ENCODE assay signal across 8 cellular contexts in genomic region chr9:5832093-5832542, GRCh38. TPM values are rescaled to one million over a fixed set of nuclear protein-coding genes. Genes with fewer than 3 reads are reported as not detected.
DNase-seq lines count a peak whose midpoint lies in the region; ATAC-seq and TF ChIP-seq lines count a peak whose summit lies in the region.

No MANE protein-coding gene starts in this region.

- H3K9me3 ChIP-seq in cardiac muscle cell (ENCODE audit: low read depth): no peaks in the 10 kb centered on the region

- no peaks in the 10 kb centered on the region for H3K9me3 Mint-ChIP-seq in activated naive CD8-positive, alpha-beta T cell treated with anti-CD3 and anti-CD28 coated beads, Interleukin-2, amount 10 ng/mL, durations not matched to agents 7 days and 5 days
- no peaks in the 10 kb centered on the region for H3K9me3 Mint-ChIP-seq in stimulated activated memory B cell treated with anti-CD40 and anti-IgM and Interleukin-4, amounts not matched to agents 10 μg/mL and 1 μg/mL and 100 μg/mL, for 72 hours

- DNase-seq in cardiac muscle cell (ENCODE audit: low read depth in 1 of 2, low spot score in 1 of 2) (peak; percentile 8 to 49), cardiac septum (ENCODE audit: low spot score) (no peak), Kasumi-1 (lab: John Stamatoyannopoulos, UW) (peak; percentile 19 to 23), epidermal melanocyte (ENCODE audit: insufficient read length, low spot score) (no peak), GM20000 (ENCODE audit: low spot score) (no peak)
- DNase-seq in activated naive CD8-positive, alpha-beta T cell treated with anti-CD3 and anti-CD28 coated beads, Interleukin-2, amount 10 ng/mL, durations not matched to agents 7 days and 5 days: no peak

- ATAC-seq in activated naive CD8-positive, alpha-beta T cell treated with anti-CD3 and anti-CD28 coated beads, Interleukin-2, amount 10 ng/mL, durations not matched to agents 7 days and 5 days (ENCODE audit: low read depth): peak; percentile 16
- peak; percentile 69 for ATAC-seq in stimulated activated memory B cell treated with anti-CD40 and anti-IgM and Interleukin-4, amounts not matched to agents 10 μg/mL and 1 μg/mL and 100 μg/mL, for 72 hours

- H3K36me3 ChIP-seq in cardiac muscle cell: no peaks in the 10 kb centered on the region

- peaks cover 19% of the 10 kb centered on the region for H3K36me3 Mint-ChIP-seq in activated naive CD8-positive, alpha-beta T cell treated with anti-CD3 and anti-CD28 coated beads, Interleukin-2, amount 10 ng/mL, durations not matched to agents 7 days and 5 days
- no peaks in the 10 kb centered on the region for H3K36me3 Mint-ChIP-seq in stimulated activated memory B cell treated with anti-CD40 and anti-IgM and Interleukin-4, amounts not matched to agents 10 μg/mL and 1 μg/mL and 100 μg/mL, for 72 hours

- H3K4me3 Mint-ChIP-seq in activated naive CD8-positive, alpha-beta T cell treated with anti-CD3 and anti-CD28 coated beads, Interleukin-2, amount 10 ng/mL, durations not matched to agents 7 days and 5 days: peak overlapping the region; percentile 92
- H3K4me3 Mint-ChIP-seq in stimulated activated memory B cell treated with anti-CD40 and anti-IgM and Interleukin-4, amounts not matched to agents 10 μg/mL and 1 μg/mL and 100 μg/mL, for 72 hours: peak overlapping the region; percentile 94

- intact Hi-C loops in cardiac septum (cut with DNase I): loop anchor here (5.0 to 10.0 kb wide), 2 partner anchors 173 to 205 kb away; partner anchors contain the start of gene RIC1

- peaks cover 40% of the 10 kb centered on the region for H3K4me1 Mint-ChIP-seq in activated naive CD8-positive, alpha-beta T cell treated with anti-CD3 and anti-CD28 coated beads, Interleukin-2, amount 10 ng/mL, durations not matched to agents 7 days and 5 days
- H3K4me1 Mint-ChIP-seq in stimulated activated memory B cell treated with anti-CD40 and anti-IgM and Interleukin-4, amounts not matched to agents 10 μg/mL and 1 μg/mL and 100 μg/mL, for 72 hours: peaks cover 42% of the 10 kb centered on the region

- no peak overlapping the region for H3K27ac ChIP-seq in cardiac muscle cell

- H3K27me3 ChIP-seq in cardiac muscle cell: no peaks in the 10 kb centered on the region

- TF ChIP-seq CTCF in cardiac muscle cell (IDR thresholded peaks at IDR 0.05; ENCODE audit: low read depth, low read length) (no peak), GM20000 (IDR thresholded peaks at IDR 0.05; ENCODE audit: extremely low read depth, missing control alignments) (no peak)

- H3K4me1 ChIP-seq in cardiac muscle cell (ENCODE audit: low read depth): peaks cover 5% of the 10 kb centered on the region

- peak overlapping the region; percentile 69 for H3K4me3 ChIP-seq in cardiac muscle cell
- peak overlapping the region; percentile 65 for H3K4me3 ChIP-seq in iPS-11a (ENCODE audit: low read depth, low read length)

- no peaks in the 10 kb centered on the region for H3K27me3 Mint-ChIP-seq in activated naive CD8-positive, alpha-beta T cell treated with anti-CD3 and anti-CD28 coated beads, Interleukin-2, amount 10 ng/mL, durations not matched to agents 7 days and 5 days
- no peaks in the 10 kb centered on the region for H3K27me3 Mint-ChIP-seq in stimulated activated memory B cell treated with anti-CD40 and anti-IgM and Interleukin-4, amounts not matched to agents 10 μg/mL and 1 μg/mL and 100 μg/mL, for 72 hours

- peak overlapping the region; percentile 76 for H3K27ac Mint-ChIP-seq in activated naive CD8-positive, alpha-beta T cell treated with anti-CD3 and anti-CD28 coated beads, Interleukin-2, amount 10 ng/mL, durations not matched to agents 7 days and 5 days
- H3K27ac Mint-ChIP-seq in stimulated activated memory B cell treated with anti-CD40 and anti-IgM and Interleukin-4, amounts not matched to agents 10 μg/mL and 1 μg/mL and 100 μg/mL, for 72 hours: peak overlapping the region; percentile 89

- POLR2A ChIA-PET in activated naive CD8-positive, alpha-beta T cell treated with anti-CD3 and anti-CD28 coated beads, Interleukin-2, amount 10 ng/mL, durations not matched to agents 7 days and 5 days (lab: Charles Lee): interaction anchor here (0.5 to 4.5 kb wide), 12 partner anchors 12 to 851 kb away, joined by 3 to 72 read pairs (median 4); partner anchors contain the start of genes RANBP6, RIC1 and UHRF2

RNA-seq across cellular contexts. Expression of gene ERMP1, which starts 0.8 kb away (rescaled TPM):
- total RNA-seq in cardiac muscle cell: 12.9 and 31.5 TPM in 2 replicates
- polyA plus RNA-seq in cardiac muscle cell: 18.1 and 36.0 TPM in 2 replicates
- 16.8 TPM for total RNA-seq in cardiac septum
- total RNA-seq in activated naive CD8-positive, alpha-beta T cell treated with anti-CD3 and anti-CD28 coated beads, Interleukin-2, amount 10 ng/mL, durations not matched to agents 7 days and 5 days: 10 to 100 TPM; 26.5 to 27.7 TPM

RNA-seq across cellular contexts. Expression of gene MLANA, which starts 58.6 kb away (rescaled TPM):
- not detected in 2 replicates for total RNA-seq in cardiac muscle cell
- 0.94 TPM in 1 of 2 replicates, not detected in the other for polyA plus RNA-seq in cardiac muscle cell
- not detected for total RNA-seq in cardiac septum
- total RNA-seq in activated naive CD8-positive, alpha-beta T cell treated with anti-CD3 and anti-CD28 coated beads, Interleukin-2, amount 10 ng/mL, durations not matched to agents 7 days and 5 days: not detected

Comparison
In these comparisons a context has a peak if more than half of its experiments do, and no peak if none do; other contexts are left out.
1. DNase-seq: peak in cardiac muscle cell (2 of 2) and Kasumi-1 (2 of 2); none in cardiac septum (single experiment), activated naive CD8-positive, alpha-beta T cell treated with anti-CD3 and anti-CD28 coated beads, Interleukin-2, amount 10 ng/mL, durations not matched to agents 7 days and 5 days (single experiment), epidermal melanocyte (single experiment) and GM20000 (single experiment).